In genomic region chr2:64157792-64158191, GRCh38 we compare ENCODE assay signal across 21 cellular contexts. TPM values are rescaled to one million over a fixed set of nuclear protein-coding genes. Genes with fewer than 3 reads are reported as not detected.
DNase-seq lines count a peak whose midpoint lies in the region; ATAC-seq and TF ChIP-seq lines count a peak whose summit lies in the region.
"Had no signal": no experiment of that assay in that cellular context is flagged by ENCODE, and none has a peak within 500 bp of the region (broad histone marks: within the 10 kb centered on the region; RNA-seq: fewer than 3 reads in every experiment).

No MANE protein-coding gene starts in this region.

- no peak for TF ChIP-seq CTCF in HCT116 (IDR thresholded peaks at IDR 0.05 in 2 of 3, conservative IDR thresholded peaks at IDR 0.05 in 1 of 3; ENCODE audit: borderline replicate concordance in 1 of 3, insufficient read depth in 1 of 3, low read depth in 2 of 3, low read length in 2 of 3)
- TF ChIP-seq CTCF in fibroblast of the aortic adventitia (IDR thresholded peaks at IDR 0.05; ENCODE audit: insufficient read depth, low read length) = no peak

- no peak for TF ChIP-seq RAD21 in HCT116 (IDR thresholded peaks at IDR 0.05; ENCODE audit: low read depth)

- no peak overlapping the region for H2AFZ ChIP-seq in HCT116 (ENCODE audit: low read depth, low read length, poor library complexity, severe bottlenecking)

- no peaks in the 10 kb centered on the region for H3K36me3 ChIP-seq in HCT116 (ENCODE audit: control insufficient read depth in 1 of 2, insufficient read depth in 2 of 2, low read length in 2 of 2)
- H3K36me3 ChIP-seq: vagina had no signal

- no peaks in the 10 kb centered on the region for H4K20me1 ChIP-seq in HCT116 (ENCODE audit: insufficient read depth)

- ATAC-seq in HCT116 (no peak), GM21381 (IDR thresholded peaks at IDR 0.05; ENCODE audit: unreplicated experiment) (no peak), HG03045 (IDR thresholded peaks at IDR 0.05; ENCODE audit: unreplicated experiment) (no peak)
- ATAC-seq: activated CD4-positive, CD25-positive, alpha-beta regulatory T cell treated with anti-CD3 and anti-CD28 coated beads, Interleukin-2, amount 50 U/mL, for 24 hours; Panc1 had no signal

- H3K9me2 ChIP-seq in HCT116 (ENCODE audit: insufficient read depth) = no peaks in the 10 kb centered on the region
- H3K9me2 ChIP-seq: SK-N-SH had no signal

- no peak overlapping the region for H3K27ac ChIP-seq in HCT116 (ENCODE audit: low read depth, low read length)
- H3K27ac ChIP-seq: vagina had no signal

- no peak overlapping the region for H3K9ac ChIP-seq in HCT116 (ENCODE audit: low read length)
- H3K9ac ChIP-seq: SK-N-SH had no signal

- POLR2A ChIA-PET in HCT116 (lab: Charles Lee) = no interaction called here

- H3K4me3 ChIP-seq in HCT116 (replicated peaks in 1 of 2; ENCODE audit: low read depth in 1 of 2, low read length in 2 of 2) (no peak overlapping the region), fibroblast of the aortic adventitia (ENCODE audit: low read depth, low read length) (no peak overlapping the region)
- H3K4me3 ChIP-seq: vagina had no signal

- TF ChIP-seq POLR2A in HCT116 (IDR thresholded peaks at IDR 0.05; ENCODE audit: borderline replicate concordance, extremely low read depth, insufficient read depth, insufficient read length) = no peak

- RAD21 ChIA-PET in HCT116 (lab: Charles Lee; ENCODE audit: low non-redundant PET in 1 of 2, low total read pairs in 2 of 2, uncharacterized antibody in 2 of 2, unreplicated experiment in 2 of 2) = no interaction called here

- no TSS peak for BruUV-seq in HCT116 (replicated peaks; lab: Mats Ljungman, UMichigan)

- intact Hi-C loops in HCT116 (cut with micrococcal nuclease) = no loop called here

- H3K4me2 ChIP-seq in HCT116 (ENCODE audit: low read length) = no peak overlapping the region
- H3K4me2 ChIP-seq: SK-N-SH had no signal

- H3K79me2 ChIP-seq in HCT116 (ENCODE audit: insufficient read depth, low read length) = no peaks in the 10 kb centered on the region

- H3K9me3 ChIP-seq in HCT116 (ENCODE audit: control insufficient read depth in 1 of 2, insufficient read depth in 1 of 2, low read depth in 1 of 2, low read length in 2 of 2) = no peaks in the 10 kb centered on the region
- H3K9me3 ChIP-seq: SK-N-SH, vagina had no signal

- H3K4me1 ChIP-seq in HCT116 (ENCODE audit: control insufficient read depth in 1 of 2, insufficient read depth in 2 of 2, low read length in 2 of 2) = no peaks in the 10 kb centered on the region

- H3K27me3 ChIP-seq in HCT116 (ENCODE audit: insufficient read depth, low read length) = no peaks in the 10 kb centered on the region
- H3K27me3 ChIP-seq: vagina had no signal

- DNase-seq in HCT116 (ENCODE audit: low read depth, low spot score) (no peak), amniotic epithelial cell (ENCODE audit: low read depth) (peak; percentile 56), fibroblast of the aortic adventitia (ENCODE audit: low read depth) (peak; percentile 81), mucosa of gallbladder (ENCODE audit: low spot score) (peak; percentile 51), cerebellum (ENCODE audit: low spot score) (no peak)
- no peak for DNase-seq in activated naive CD4-positive, alpha-beta T cell treated with anti-CD3 and anti-CD28 coated beads, Interleukin-2, amount 50 U/mL, for 16 hours
- DNase-seq: activated naive CD8-positive, alpha-beta T cell treated with anti-CD3 and anti-CD28 coated beads, Interleukin-2, amount 10 ng/mL, durations not matched to agents 7 days and 5 days; activated T-cell treated with anti-CD3 and anti-CD28 coated beads, Interleukin-2, amount 50 U/mL, for 48 hours; COR-L47; effector memory CD4-positive, alpha-beta T cell; H7; NCI-H1417 treated with DMSO at 0.1 percent for 48 hours; NCI-H2171; SK-N-SH; stimulated activated CD4-positive, alpha-beta T cell treated with anti-CD3 and anti-CD28 coated beads, Interleukin-2, amount 100 ng/mL, for 48 hours; T1000 had no signal

- CTCF ChIA-PET in HCT116 (lab: Charles Lee) = no interaction called here

TF ChIP-seq in HCT116, 20 proteins besides CTCF, POLR2A, EP300 and RAD21:
- TF ChIP-seq ZFX (IDR thresholded peaks at IDR 0.05) (no peak), CEBPB (IDR thresholded peaks at IDR 0.05; ENCODE audit: low read depth) (peak; percentile 67), SP1 (IDR thresholded peaks at IDR 0.05; ENCODE audit: low read depth) (no peak), ZNF274 (IDR thresholded peaks at IDR 0.05; ENCODE audit: low read depth, low read length) (no peak), SRF (IDR thresholded peaks at IDR 0.05; ENCODE audit: low read depth) (no peak)
TF ChIP-seq in HCT116: peak in this region for 1.

RNA-seq across cellular contexts. Expression of gene PELI1, which starts 13.6 kb away (rescaled TPM):
- total RNA-seq in HCT116 (2021; ENCODE audit: unreplicated experiment) = 7.9 TPM
- 2.5 and 3.5 TPM in 2 replicates for polyA plus RNA-seq in HCT116 (2012)
- total RNA-seq in fibroblast of the aortic adventitia (ENCODE audit: low replicate concordance) = 5.8 and 8.3 TPM in 2 replicates
- total RNA-seq in mucosa of gallbladder = 53.5 TPM
- total RNA-seq in cerebellum = 35.1 TPM

Comparison
In these comparisons a context has a peak if more than half of its experiments do, and no peak if none do; other contexts are left out.
1. DNase-seq: peak in amniotic epithelial cell (single experiment), fibroblast of the aortic adventitia (single experiment) and mucosa of gallbladder (single experiment); none in HCT116 (single experiment), cerebellum (single experiment) and activated naive CD4-positive, alpha-beta T cell treated with anti-CD3 and anti-CD28 coated beads, Interleukin-2, amount 50 U/mL, for 16 hours (single experiment).